17 cellular contexts compared by ENCODE assay signal in genomic region chr19:17479325-17479791, GRCh38. TPM values are rescaled to one million over a fixed set of nuclear protein-coding genes. Genes with fewer than 3 reads are reported as not detected.
A peak's percentile ranks its signal among the peaks of the same experiment; 100 is the strongest.
DNase-seq lines count a peak whose midpoint lies in the region; ATAC-seq and TF ChIP-seq lines count a peak whose summit lies in the region.
"Had no signal": no experiment of that assay in that cellular context is flagged by ENCODE, and none has a peak within 500 bp of the region (broad histone marks: within the 10 kb centered on the region; RNA-seq: fewer than 3 reads in every experiment).

No MANE protein-coding gene starts in this region.

- H3K4me1 Mint-ChIP-seq in endodermal cell, result no peaks in the 10 kb centered on the region
- H3K4me1 Mint-ChIP-seq in T-cell, result peaks cover 0 to 2% (median 0%) of the 10 kb centered on the region in 3 donors
- no peaks in the 10 kb centered on the region for H3K4me1 Mint-ChIP-seq in stimulated activated effector memory CD8-positive, alpha-beta T cell treated with anti-CD3 and anti-CD28 coated beads, Interleukin-12 subunit alpha, Interleukin-12 subunit beta, amount 100 ng/mL, for 72 hours

- no peaks in the 10 kb centered on the region for H3K9me2 ChIP-seq in Karpas-422 (replicated peaks; ENCODE audit: insufficient read depth, low read length)

- POLR2A ChIA-PET in T-cell (lab: Charles Lee), result no interaction called here

- no peak overlapping the region for H3K27ac ChIP-seq in Karpas-422 (ENCODE audit: low read length)
- peak overlapping the region; percentile 52 for H3K27ac ChIP-seq in endodermal cell (ENCODE audit: low read depth, low read length)
- H3K27ac ChIP-seq: upper lobe of right lung had no signal

- H3K36me3 Mint-ChIP-seq in endodermal cell (ENCODE audit: low read depth) (no peaks in the 10 kb centered on the region), T-cell (no peaks in the 10 kb centered on the region)
- no peaks in the 10 kb centered on the region for H3K36me3 Mint-ChIP-seq in stimulated activated effector memory CD8-positive, alpha-beta T cell treated with anti-CD3 and anti-CD28 coated beads, Interleukin-12 subunit alpha, Interleukin-12 subunit beta, amount 100 ng/mL, for 72 hours

- H3K4me1 ChIP-seq in Karpas-422 (ENCODE audit: low read length) (no peaks in the 10 kb centered on the region), endodermal cell (ENCODE audit: control insufficient read depth, insufficient read depth, low read length) (no peaks in the 10 kb centered on the region)

- H3K36me3 ChIP-seq in Karpas-422 (ENCODE audit: insufficient read depth, low read length), result no peaks in the 10 kb centered on the region
- no peaks in the 10 kb centered on the region for H3K36me3 ChIP-seq in endodermal cell (ENCODE audit: control insufficient read depth, insufficient read depth, low read length)
- H3K36me3 ChIP-seq: upper lobe of right lung had no signal

- no peaks in the 10 kb centered on the region for H3K79me2 ChIP-seq in Karpas-422 (ENCODE audit: low read length)

- ATAC-seq in T-cell (replicated peaks in 1 of 4) (no peak), left lobe of liver (no peak)
- ATAC-seq in stimulated activated effector memory CD8-positive, alpha-beta T cell treated with anti-CD3 and anti-CD28 coated beads, Interleukin-12 subunit alpha, Interleukin-12 subunit beta, amount 100 ng/mL, for 72 hours, result no peak
- ATAC-seq: sciatic nerve, upper lobe of right lung had no signal

- no peaks in the 10 kb centered on the region for H4K20me1 ChIP-seq in Karpas-422 (ENCODE audit: insufficient read depth, low read depth, low read length)

- no peak overlapping the region for H2AFZ ChIP-seq in Karpas-422 (ENCODE audit: low read length)

- H3K27ac Mint-ChIP-seq in endodermal cell (no peak overlapping the region), T-cell (no peak overlapping the region)
- H3K27ac Mint-ChIP-seq in stimulated activated effector memory CD8-positive, alpha-beta T cell treated with anti-CD3 and anti-CD28 coated beads, Interleukin-12 subunit alpha, Interleukin-12 subunit beta, amount 100 ng/mL, for 72 hours, result no peak overlapping the region

- H3K4me3 Mint-ChIP-seq in endodermal cell (no peak overlapping the region), T-cell (no peak overlapping the region)
- no peak overlapping the region for H3K4me3 Mint-ChIP-seq in stimulated activated effector memory CD8-positive, alpha-beta T cell treated with anti-CD3 and anti-CD28 coated beads, Interleukin-12 subunit alpha, Interleukin-12 subunit beta, amount 100 ng/mL, for 72 hours

- CTCF ChIA-PET in T-cell (lab: Charles Lee), result no interaction called here

- DNase-seq in Daoy (ENCODE audit: low read depth), result peak; percentile 55
- peak; percentile 32 for DNase-seq in Karpas-422
- DNase-seq in endodermal cell, result no peak
- DNase-seq in nucleus accumbens (lab: John Stamatoyannopoulos, UW), result peak in 33 of 56 donors; percentile 6 to 78 (median 39)
- DNase-seq in T-cell, result no peak
- DNase-seq in HK-2 (ENCODE audit: unreplicated experiment), result no peak
- DNase-seq in left lobe of liver (ENCODE audit: low spot score), result no peak
- no peak for DNase-seq in stimulated activated effector memory CD8-positive, alpha-beta T cell treated with anti-CD3 and anti-CD28 coated beads, Interleukin-12 subunit alpha, Interleukin-12 subunit beta, amount 100 ng/mL, for 72 hours (ENCODE audit: low spot score in 2 of 2)
- DNase-seq: activated gamma-delta T cell, glutamatergic neuron, mesendoderm, NCI-H1930, upper lobe of right lung had no signal

- H3K9me3 ChIP-seq in Karpas-422 (ENCODE audit: low read length) (no peaks in the 10 kb centered on the region), endodermal cell (ENCODE audit: control insufficient read depth, low read length) (no peaks in the 10 kb centered on the region)
- H3K9me3 ChIP-seq: upper lobe of right lung had no signal

- no peak overlapping the region for H3K9ac ChIP-seq in Karpas-422 (ENCODE audit: low read length)
- no peak overlapping the region for H3K9ac ChIP-seq in endodermal cell (ENCODE audit: extremely low read depth, low read length, poor library complexity, severe bottlenecking)

- H3K27me3 ChIP-seq in Karpas-422 (ENCODE audit: low read length) (no peaks in the 10 kb centered on the region), endodermal cell (ENCODE audit: control insufficient read depth, insufficient read depth, low read length, poor library complexity, severe bottlenecking) (no peaks in the 10 kb centered on the region)
- H3K27me3 ChIP-seq: upper lobe of right lung had no signal

- WGBS in endodermal cell (ENCODE audit: insufficient coverage in 1 of 2, insufficient read length in 1 of 2), 2 experiments, result 66 to 70% methylated on average over 5 to 6 of the region's 6 CpGs

- H3K27me3 Mint-ChIP-seq in endodermal cell (ENCODE audit: insufficient read depth) (no peaks in the 10 kb centered on the region), T-cell (no peaks in the 10 kb centered on the region)

- TF ChIP-seq CTCF in endodermal cell (conservative IDR thresholded peaks at IDR 0.05), result no peak

- H3K9me3 Mint-ChIP-seq in endodermal cell, result no peaks in the 10 kb centered on the region
- no peaks in the 10 kb centered on the region for H3K9me3 Mint-ChIP-seq in T-cell
- H3K9me3 Mint-ChIP-seq in stimulated activated effector memory CD8-positive, alpha-beta T cell treated with anti-CD3 and anti-CD28 coated beads, Interleukin-12 subunit alpha, Interleukin-12 subunit beta, amount 100 ng/mL, for 72 hours, result no peaks in the 10 kb centered on the region

- no peak overlapping the region for H3K4me3 ChIP-seq in Karpas-422 (ENCODE audit: low read length)
- no peak overlapping the region for H3K4me3 ChIP-seq in endodermal cell (ENCODE audit: low read length)
- H3K4me3 ChIP-seq: coronary artery, upper lobe of right lung had no signal

- H3K4me2 ChIP-seq in Karpas-422 (ENCODE audit: low read depth, low read length, poor library complexity, severe bottlenecking), result no peak overlapping the region

RNA-seq across cellular contexts. Expression of gene SLC27A1, which starts 9.0 kb away (rescaled TPM):
- 0.98 and 3.7 TPM in 2 replicates for total RNA-seq in Daoy (2014; rRNA removed; shearing (Covaris generic))
- 4.0 and 4.8 TPM in 2 replicates for total RNA-seq in Karpas-422 (2014; rRNA removed; shearing (Covaris generic); ENCODE audit: low replicate concordance)
- 10 to 100 TPM; 11.8 to 16.9 TPM for total RNA-seq in endodermal cell
- 15.4 TPM for polyA plus RNA-seq in endodermal cell (2013, experiment 1 of 2)
- 12.7 TPM for polyA plus RNA-seq in endodermal cell (2013, experiment 2 of 2)
- 10 to 100 TPM in 3 of 5 donors, 1 to 10 TPM in 2; 5.9 to 13.3 (median 10.5) TPM for total RNA-seq in T-cell
- 7.0 TPM for total RNA-seq in left lobe of liver

RNA-seq across cellular contexts. Expression of gene NXNL1, which starts 18.6 kb away (rescaled TPM):
- not detected in 2 replicates for total RNA-seq in Daoy (2014; rRNA removed; shearing (Covaris generic))
- not detected in 2 replicates for total RNA-seq in Karpas-422 (2014; rRNA removed; shearing (Covaris generic); ENCODE audit: low replicate concordance)
- not detected for total RNA-seq in endodermal cell
- polyA plus RNA-seq in endodermal cell (2013, experiment 1 of 2), result not detected
- polyA plus RNA-seq in endodermal cell (2013, experiment 2 of 2), result not detected
- total RNA-seq in T-cell, result not detected
- total RNA-seq in left lobe of liver, result not detected
- total RNA-seq: HT-29; sciatic nerve; T-helper 1 cell treated with Interleukin-12 subunit alpha and Interleukin-12 subunit beta and Interleukin-4 antibody, amounts not matched to agents 30 ng/mL and 1 ng/mL, for 36 hours; upper lobe of right lung had no signal

RNA-seq across cellular contexts. Expression of gene TMEM221, which starts 30.9 kb away (rescaled TPM):
- not detected in 2 replicates for total RNA-seq in Daoy (2014; rRNA removed; shearing (Covaris generic))
- total RNA-seq in Karpas-422 (2014; rRNA removed; shearing (Covaris generic); ENCODE audit: low replicate concordance), result not detected in 2 replicates
- total RNA-seq in endodermal cell, result 1 to 10 TPM; 3.5 to 4.8 TPM
- polyA plus RNA-seq in endodermal cell (2013, experiment 1 of 2), result 2.2 TPM
- polyA plus RNA-seq in endodermal cell (2013, experiment 2 of 2), result 2.0 TPM
- total RNA-seq in T-cell, result not detected
- 0.15 TPM for total RNA-seq in left lobe of liver
- total RNA-seq: HT-29; T-helper 1 cell treated with Interleukin-12 subunit alpha and Interleukin-12 subunit beta and Interleukin-4 antibody, amounts not matched to agents 30 ng/mL and 1 ng/mL, for 36 hours; upper lobe of right lung had no signal

RNA-seq across cellular contexts. Expression of gene PGLS, which starts 32.1 kb away (rescaled TPM):
- total RNA-seq in Daoy (2014; rRNA removed; shearing (Covaris generic)), result 40.8 and 95.0 TPM in 2 replicates
- total RNA-seq in Karpas-422 (2014; rRNA removed; shearing (Covaris generic); ENCODE audit: low replicate concordance), result 93.0 and 130 TPM in 2 replicates
- total RNA-seq in endodermal cell, result 100 to 1,000 TPM; 121 to 132 TPM
- polyA plus RNA-seq in endodermal cell (2013, experiment 1 of 2), result 79.1 TPM
- polyA plus RNA-seq in endodermal cell (2013, experiment 2 of 2), result 76.6 TPM
- 100 to 1,000 TPM in 1 of 5 donors, 10 to 100 TPM in 4; 46.2 to 103 (median 77.5) TPM for total RNA-seq in T-cell
- 38.9 TPM for total RNA-seq in left lobe of liver

RNA-seq across cellular contexts. Expression of gene MVB12A, which starts 59.5 kb away (rescaled TPM):
- 82.3 and 102 TPM in 2 replicates for total RNA-seq in Daoy (2014; rRNA removed; shearing (Covaris generic))
- 44.7 and 55.2 TPM in 2 replicates for total RNA-seq in Karpas-422 (2014; rRNA removed; shearing (Covaris generic); ENCODE audit: low replicate concordance)
- total RNA-seq in endodermal cell (10 to 100 TPM; 63.1 to 64.8 TPM), T-cell (10 to 100 TPM; 21.0 to 41.4 (median 35.3) TPM), left lobe of liver (22.6 TPM)
- 58.8 TPM for polyA plus RNA-seq in endodermal cell (2013, experiment 1 of 2)
- 56.2 TPM for polyA plus RNA-seq in endodermal cell (2013, experiment 2 of 2)

Comparison
In these comparisons a context has a peak if more than half of its experiments do, and no peak if none do; other contexts are left out.
1. DNase-seq: peak in Daoy (single experiment), Karpas-422 (single experiment) and nucleus accumbens (33 of 56); none in endodermal cell (single experiment), T-cell (0 of 34), HK-2 (single experiment), left lobe of liver (single experiment) and stimulated activated effector memory CD8-positive, alpha-beta T cell treated with anti-CD3 and anti-CD28 coated beads, Interleukin-12 subunit alpha, Interleukin-12 subunit beta, amount 100 ng/mL, for 72 hours (0 of 2).